29 cellular contexts compared by ENCODE assay signal in genomic region chr3:189990826-189991225, GRCh38.
"Had no signal": no experiment of that assay in that cellular context is flagged by ENCODE, and none has a peak within 500 bp of the region (broad histone marks: within the 10 kb centered on the region; RNA-seq: fewer than 3 reads in every experiment).

No MANE protein-coding gene starts in this region.

- H3K36me3 Mint-ChIP-seq: activated naive CD4-positive, alpha-beta T cell treated with anti-CD3 and anti-CD28 coated beads, Interleukin-2, amount 10 ng/mL, durations not matched to agents 7 days and 5 days; activated naive CD4-positive, alpha-beta T cell treated with anti-CD3 and anti-CD28 coated beads, Interleukin-2, amount 50 U/mL, for 72 hours; activated naive CD8-positive, alpha-beta T cell treated with anti-CD3 and anti-CD28 coated beads, Interleukin-2, amount 10 ng/mL, durations not matched to agents 7 days and 5 days had no signal

- H3K4me3 Mint-ChIP-seq: activated CD4-positive, alpha-beta memory T cell treated with anti-CD3 and anti-CD28 coated beads, Interleukin-2, amount 10 ng/mL, durations not matched to agents 7 days and 5 days; activated CD4-positive, alpha-beta T cell treated with anti-CD3 and anti-CD28 coated beads, Interleukin-2, amount 10 ng/mL, durations not matched to agents 7 days and 5 days; activated naive CD4-positive, alpha-beta T cell treated with anti-CD3 and anti-CD28 coated beads, Interleukin-2, amount 10 ng/mL, durations not matched to agents 7 days and 5 days; activated naive CD8-positive, alpha-beta T cell treated with anti-CD3 and anti-CD28 coated beads, Interleukin-2, amount 10 ng/mL, durations not matched to agents 7 days and 5 days; activated T-cell treated with anti-CD3 and anti-CD28 coated beads, Interleukin-2, amount 50 U/mL, for 24 hours; activated T-cell treated with anti-CD3 and anti-CD28 coated beads, Interleukin-2, amount 50 U/mL, for 72 hours; brain; T-helper 2 cell treated with Interferon-gamma antibody and Interleukin-4, amounts not matched to agents 5 μg/mL and 100 μg/mL, for 36 hours had no signal

- H3K9me3 ChIP-seq: ascending aorta, breast epithelium, colonic mucosa had no signal

- H3K4me3 ChIP-seq: ascending aorta, breast epithelium, cardiac muscle cell, colonic mucosa had no signal

- FAIRE-seq: frontal cortex had no signal

- H3K4me1 ChIP-seq: ascending aorta, breast epithelium, colonic mucosa had no signal

- H3K9me3 Mint-ChIP-seq: activated CD4-positive, alpha-beta memory T cell treated with anti-CD3 and anti-CD28 coated beads, Interleukin-2, amount 10 ng/mL, durations not matched to agents 7 days and 5 days; activated CD4-positive, alpha-beta T cell treated with anti-CD3 and anti-CD28 coated beads, Interleukin-2, amount 10 ng/mL, durations not matched to agents 7 days and 5 days; activated naive CD4-positive, alpha-beta T cell treated with anti-CD3 and anti-CD28 coated beads, Interleukin-2, amount 10 ng/mL, durations not matched to agents 7 days and 5 days; activated naive CD4-positive, alpha-beta T cell treated with anti-CD3 and anti-CD28 coated beads, Interleukin-2, amount 50 U/mL, for 72 hours; activated naive CD8-positive, alpha-beta T cell treated with anti-CD3 and anti-CD28 coated beads, Interleukin-2, amount 10 ng/mL, durations not matched to agents 7 days and 5 days; activated T-cell treated with anti-CD3 and anti-CD28 coated beads, Interleukin-2, amount 50 U/mL, for 24 hours; activated T-cell treated with anti-CD3 and anti-CD28 coated beads, Interleukin-2, amount 50 U/mL, for 72 hours; brain; T-helper 2 cell treated with Interferon-gamma antibody and Interleukin-4, amounts not matched to agents 5 μg/mL and 100 μg/mL, for 36 hours had no signal

- H3K27me3 ChIP-seq: ascending aorta, breast epithelium, cardiac muscle cell, colonic mucosa had no signal

- H3K27ac ChIP-seq: ascending aorta, breast epithelium, cardiac muscle cell, colonic mucosa had no signal

- H3K27ac Mint-ChIP-seq: activated CD4-positive, alpha-beta memory T cell treated with anti-CD3 and anti-CD28 coated beads, Interleukin-2, amount 10 ng/mL, durations not matched to agents 7 days and 5 days; activated CD4-positive, alpha-beta T cell treated with anti-CD3 and anti-CD28 coated beads, Interleukin-2, amount 10 ng/mL, durations not matched to agents 7 days and 5 days; activated naive CD4-positive, alpha-beta T cell treated with anti-CD3 and anti-CD28 coated beads, Interleukin-2, amount 10 ng/mL, durations not matched to agents 7 days and 5 days; activated naive CD4-positive, alpha-beta T cell treated with anti-CD3 and anti-CD28 coated beads, Interleukin-2, amount 50 U/mL, for 72 hours; activated naive CD8-positive, alpha-beta T cell treated with anti-CD3 and anti-CD28 coated beads, Interleukin-2, amount 10 ng/mL, durations not matched to agents 7 days and 5 days; activated T-cell treated with anti-CD3 and anti-CD28 coated beads, Interleukin-2, amount 50 U/mL, for 24 hours; activated T-cell treated with anti-CD3 and anti-CD28 coated beads, Interleukin-2, amount 50 U/mL, for 72 hours; brain; T-helper 2 cell treated with Interferon-gamma antibody and Interleukin-4, amounts not matched to agents 5 μg/mL and 100 μg/mL, for 36 hours had no signal

- ATAC-seq: activated naive CD4-positive, alpha-beta T cell treated with anti-CD3 and anti-CD28 coated beads, Interleukin-2, amount 50 U/mL, for 72 hours; activated T-cell treated with anti-CD3 and anti-CD28 coated beads, Interleukin-2, amount 50 U/mL, for 72 hours; esophagus mucosa had no signal

- DNase-seq: activated CD4-positive, alpha-beta memory T cell treated with anti-CD3 and anti-CD28 coated beads, Interleukin-2, amount 10 ng/mL, durations not matched to agents 7 days and 5 days; activated CD4-positive, alpha-beta T cell treated with anti-CD3 and anti-CD28 coated beads for 1 hour; activated CD4-positive, alpha-beta T cell treated with anti-CD3 and anti-CD28 coated beads for 4 hours; activated CD4-positive, alpha-beta T cell treated with anti-CD3 and anti-CD28 coated beads, Interleukin-2, amount 10 ng/mL, durations not matched to agents 7 days and 5 days; activated CD4-positive, alpha-beta T cell treated with anti-CD3 and anti-CD28 coated beads, Interleukin-2, amount 50 U/mL, for 4 hours; activated CD8-positive, alpha-beta memory T cell treated with anti-CD3 and anti-CD28 coated beads, Interleukin-2, amount 50 U/mL, for 48 hours; activated gamma-delta T cell; activated naive CD4-positive, alpha-beta T cell; activated naive CD4-positive, alpha-beta T cell treated with anti-CD3 and anti-CD28 coated beads, Interleukin-2, amount 10 ng/mL, durations not matched to agents 7 days and 5 days; activated naive CD8-positive, alpha-beta T cell treated with anti-CD3 and anti-CD28 coated beads, Interleukin-2, amount 10 ng/mL, durations not matched to agents 7 days and 5 days; activated T-cell treated with anti-CD3 and anti-CD28 coated beads for 4 hours; activated T-cell treated with anti-CD3 and anti-CD28 coated beads, Interleukin-2, amount 50 U/mL, for 24 hours; activated T-cell treated with anti-CD3 and anti-CD28 coated beads, Interleukin-2, amount 50 U/mL, for 72 hours; central memory CD4-positive, alpha-beta T cell; cerebellar nuclear complex; colonic mucosa; effector CD8-positive, alpha-beta T cell; foreskin fibroblast; head of caudate nucleus; hippocampal formation; T1000 had no signal

- H3K4me1 Mint-ChIP-seq: activated CD4-positive, alpha-beta memory T cell treated with anti-CD3 and anti-CD28 coated beads, Interleukin-2, amount 10 ng/mL, durations not matched to agents 7 days and 5 days; activated CD4-positive, alpha-beta T cell treated with anti-CD3 and anti-CD28 coated beads, Interleukin-2, amount 10 ng/mL, durations not matched to agents 7 days and 5 days; activated naive CD4-positive, alpha-beta T cell treated with anti-CD3 and anti-CD28 coated beads, Interleukin-2, amount 10 ng/mL, durations not matched to agents 7 days and 5 days; activated naive CD8-positive, alpha-beta T cell treated with anti-CD3 and anti-CD28 coated beads, Interleukin-2, amount 10 ng/mL, durations not matched to agents 7 days and 5 days had no signal

- H3K27me3 Mint-ChIP-seq: activated naive CD4-positive, alpha-beta T cell treated with anti-CD3 and anti-CD28 coated beads, Interleukin-2, amount 10 ng/mL, durations not matched to agents 7 days and 5 days; activated naive CD8-positive, alpha-beta T cell treated with anti-CD3 and anti-CD28 coated beads, Interleukin-2, amount 10 ng/mL, durations not matched to agents 7 days and 5 days; brain had no signal

- H3K36me3 ChIP-seq: ascending aorta, breast epithelium, colonic mucosa had no signal
